In the genomic region with DNA sequence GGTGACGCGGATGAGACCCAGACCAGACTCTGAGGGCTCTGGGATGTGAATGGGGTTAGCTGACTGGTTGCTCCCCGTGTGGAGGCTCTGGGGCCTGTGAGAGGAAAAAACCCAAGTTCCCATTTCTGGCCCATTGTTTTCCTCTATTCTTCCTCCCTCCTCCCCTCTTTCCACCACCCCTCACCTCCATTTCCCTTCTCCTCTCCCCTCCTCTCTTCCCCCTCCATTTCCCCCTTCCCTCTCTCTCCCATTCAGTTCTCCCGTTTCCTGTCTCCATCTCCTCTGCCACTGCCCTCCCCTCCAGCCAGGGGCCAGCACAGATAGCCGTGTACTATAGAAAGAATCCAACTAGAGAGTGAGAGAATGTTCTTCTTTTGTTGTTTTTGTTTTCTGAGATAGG, we compare ENCODE assay signal across 2 cellular contexts.
TF ChIP-seq lines count a peak whose summit lies in the region.

No MANE protein-coding gene starts in this region.

TF ChIP-seq in IMR-90, 13 proteins besides CTCF, POLR2A, EP300 and RAD21:
- no peak for TF ChIP-seq MAZ (IDR thresholded peaks at IDR 0.05; ENCODE audit: borderline replicate concordance, low read depth, low read length)
- TF ChIP-seq, protein P1, sequence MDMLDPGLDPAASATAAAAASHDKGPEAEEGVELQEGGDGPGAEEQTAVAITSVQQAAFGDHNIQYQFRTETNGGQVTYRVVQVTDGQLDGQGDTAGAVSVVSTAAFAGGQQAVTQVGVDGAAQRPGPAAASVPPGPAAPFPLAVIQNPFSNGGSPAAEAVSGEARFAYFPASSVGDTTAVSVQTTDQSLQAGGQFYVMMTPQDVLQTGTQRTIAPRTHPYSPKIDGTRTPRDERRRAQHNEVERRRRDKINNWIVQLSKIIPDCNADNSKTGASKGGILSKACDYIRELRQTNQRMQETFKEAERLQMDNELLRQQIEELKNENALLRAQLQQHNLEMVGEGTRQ (IDR thresholded peaks at IDR 0.05; ENCODE audit: low read depth, low read length), result no peak
- TF ChIP-seq CHD1 (IDR thresholded peaks at IDR 0.05; ENCODE audit: low read depth, low read length), result no peak
- TF ChIP-seq FOS (IDR thresholded peaks at IDR 0.05; ENCODE audit: low read depth, low read length), result no peak
- no peak for TF ChIP-seq BHLHE40 (IDR thresholded peaks at IDR 0.05; ENCODE audit: low read depth, low read length)
- no peak for TF ChIP-seq CEBPB (IDR thresholded peaks at IDR 0.05; ENCODE audit: low read depth, low read length)
- no peak for TF ChIP-seq MXI1 (IDR thresholded peaks at IDR 0.05; ENCODE audit: borderline replicate concordance, low read depth, low read length)
- no peak for TF ChIP-seq RCOR1 (IDR thresholded peaks at IDR 0.05; ENCODE audit: insufficient replicate concordance, low read length)
- TF ChIP-seq, protein P2, sequence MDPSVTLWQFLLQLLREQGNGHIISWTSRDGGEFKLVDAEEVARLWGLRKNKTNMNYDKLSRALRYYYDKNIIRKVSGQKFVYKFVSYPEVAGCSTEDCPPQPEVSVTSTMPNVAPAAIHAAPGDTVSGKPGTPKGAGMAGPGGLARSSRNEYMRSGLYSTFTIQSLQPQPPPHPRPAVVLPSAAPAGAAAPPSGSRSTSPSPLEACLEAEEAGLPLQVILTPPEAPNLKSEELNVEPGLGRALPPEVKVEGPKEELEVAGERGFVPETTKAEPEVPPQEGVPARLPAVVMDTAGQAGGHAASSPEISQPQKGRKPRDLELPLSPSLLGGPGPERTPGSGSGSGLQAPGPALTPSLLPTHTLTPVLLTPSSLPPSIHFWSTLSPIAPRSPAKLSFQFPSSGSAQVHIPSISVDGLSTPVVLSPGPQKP (IDR thresholded peaks at IDR 0.05; ENCODE audit: borderline replicate concordance, low read depth, low read length), result no peak
- TF ChIP-seq SMC3 (IDR thresholded peaks at IDR 0.05; ENCODE audit: low read depth, low read length), result no peak
- no peak for TF ChIP-seq RFX5 (IDR thresholded peaks at IDR 0.05; ENCODE audit: low read depth, low read length)
- TF ChIP-seq NFE2L2 (IDR thresholded peaks at IDR 0.05; ENCODE audit: low read depth, low read length), result no peak
- no peak for TF ChIP-seq MAFK (IDR thresholded peaks at IDR 0.05; ENCODE audit: low read depth, low read length)

TF ChIP-seq in WTC11, 78 proteins besides CTCF, POLR2A, EP300 and RAD21:
- TF ChIP-seq GRHL2 (CRISPR knock-in tag; IDR thresholded peaks at IDR 0.05; ENCODE audit: insufficient replicate concordance, severe bottlenecking) (no peak), CBFB (CRISPR knock-in tag; IDR thresholded peaks at IDR 0.05; ENCODE audit: low read depth) (no peak)
- TF ChIP-seq, protein P3, sequence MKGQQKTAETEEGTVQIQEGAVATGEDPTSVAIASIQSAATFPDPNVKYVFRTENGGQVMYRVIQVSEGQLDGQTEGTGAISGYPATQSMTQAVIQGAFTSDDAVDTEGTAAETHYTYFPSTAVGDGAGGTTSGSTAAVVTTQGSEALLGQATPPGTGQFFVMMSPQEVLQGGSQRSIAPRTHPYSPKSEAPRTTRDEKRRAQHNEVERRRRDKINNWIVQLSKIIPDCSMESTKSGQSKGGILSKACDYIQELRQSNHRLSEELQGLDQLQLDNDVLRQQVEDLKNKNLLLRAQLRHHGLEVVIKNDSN (CRISPR knock-in tag; IDR thresholded peaks at IDR 0.05), result no peak
